Comparison of ENCODE assay signal across 1 cellular context in genomic region chr3:16369885-16370284, GRCh38.
TF ChIP-seq lines count a peak whose summit lies in the region.

No MANE protein-coding gene starts in this region.

TF ChIP-seq in GM23338, 12 proteins besides CTCF, POLR2A, EP300 and RAD21 (continued from another document):
- TF ChIP-seq ZNF462 (CRISPR knock-in tag; IDR thresholded peaks at IDR 0.05): 0 out of 2 replicates have a peak, but pooled peaks have one; percentile 29
